In the genomic region with DNA sequence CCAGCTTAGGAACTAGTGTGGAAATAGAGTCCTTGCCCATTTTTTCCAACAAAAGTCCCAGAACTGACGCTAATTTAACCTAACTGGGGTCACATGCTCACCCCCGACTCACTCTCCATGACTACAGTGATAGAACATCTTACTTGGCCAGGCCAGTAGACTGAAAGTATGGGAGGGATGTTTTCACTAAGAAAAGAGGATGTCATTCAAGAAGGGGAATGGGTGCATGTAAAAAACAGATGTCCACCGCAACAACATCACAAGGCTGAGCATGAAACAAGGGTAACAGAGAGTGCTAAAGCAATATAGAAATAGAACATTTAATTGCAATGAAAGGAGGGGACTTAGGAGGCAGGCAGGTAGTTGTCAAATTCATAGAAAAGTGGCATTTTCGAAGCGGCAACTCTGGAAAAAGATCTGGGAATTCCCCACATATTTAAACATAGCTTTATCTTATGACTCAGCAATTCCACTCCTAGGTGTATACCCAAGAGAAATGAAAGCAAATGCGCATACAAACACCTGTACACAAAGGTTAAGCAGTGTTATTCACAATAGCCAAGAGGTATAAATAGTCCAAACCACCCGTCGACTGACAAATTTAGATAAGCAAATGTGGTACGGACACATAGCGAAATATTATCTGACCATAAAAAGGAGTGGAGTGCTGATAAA, we compare ENCODE assay signal across 9 cellular contexts. TPM values are rescaled to one million over a fixed set of nuclear protein-coding genes. Genes with fewer than 3 reads are reported as not detected.
DNase-seq lines count a peak whose midpoint lies in the region; ATAC-seq and TF ChIP-seq lines count a peak whose summit lies in the region.
"Had no signal": no experiment of that assay in that cellular context is flagged by ENCODE, and none has a peak within 500 bp of the region (broad histone marks: within the 10 kb centered on the region; RNA-seq: fewer than 3 reads in every experiment).

No MANE protein-coding gene starts in this region.

- peak; percentile 56 for ATAC-seq in GM18505 (IDR thresholded peaks at IDR 0.05; ENCODE audit: unreplicated experiment)
- ATAC-seq in GM21529 (IDR thresholded peaks at IDR 0.05; ENCODE audit: unreplicated experiment) = peak; percentile 64
- ATAC-seq in HG03354 (IDR thresholded peaks at IDR 0.05; ENCODE audit: poor library complexity, severe bottlenecking, unreplicated experiment) = peak; percentile 67
- ATAC-seq in right cardiac atrium = no peak

- no peak for TF ChIP-seq POLR2A in GM18505 (IDR thresholded peaks at IDR 0.05; ENCODE audit: borderline replicate concordance, extremely low read depth, insufficient read depth, insufficient read length)

- no peaks in the 10 kb centered on the region for H3K27me3 ChIP-seq in right cardiac atrium (ENCODE audit: control insufficient read depth, insufficient read depth)

- CTCF ChIA-PET in RWPE1 (lab: Yijun Ruan, JAX) = no interaction called here
- CTCF ChIA-PET in activated naive CD4-positive, alpha-beta T cell treated with anti-CD3 and anti-CD28 coated beads for 36 hours (lab: Charles Lee) = no interaction called here

- H3K4me3 ChIP-seq in right cardiac atrium (ENCODE audit: low read length) = no peak overlapping the region

- no peaks in the 10 kb centered on the region for H3K9me3 ChIP-seq in right cardiac atrium (ENCODE audit: control insufficient read depth, low read length)

- no peaks in the 10 kb centered on the region for H3K9me3 Mint-ChIP-seq in activated naive CD4-positive, alpha-beta T cell treated with anti-CD3 and anti-CD28 coated beads for 36 hours

- no peaks in the 10 kb centered on the region for H3K4me1 ChIP-seq in right cardiac atrium (ENCODE audit: control insufficient read depth, insufficient read depth, low read length)

- no peak for TF ChIP-seq CTCF in RWPE1 (conservative IDR thresholded peaks at IDR 0.05; ENCODE audit: low read depth)

- no peak overlapping the region for H3K4me3 Mint-ChIP-seq in activated naive CD4-positive, alpha-beta T cell treated with anti-CD3 and anti-CD28 coated beads for 36 hours

- H3K27me3 Mint-ChIP-seq in activated naive CD4-positive, alpha-beta T cell treated with anti-CD3 and anti-CD28 coated beads for 36 hours (ENCODE audit: low read depth) = peaks cover 7% of the 10 kb centered on the region

- H3K4me1 Mint-ChIP-seq in activated naive CD4-positive, alpha-beta T cell treated with anti-CD3 and anti-CD28 coated beads for 36 hours (ENCODE audit: low read depth) = peaks cover 14% of the 10 kb centered on the region

- H3K36me3 Mint-ChIP-seq in activated naive CD4-positive, alpha-beta T cell treated with anti-CD3 and anti-CD28 coated beads for 36 hours (ENCODE audit: low read depth) = no peaks in the 10 kb centered on the region

- intact Hi-C loops in right cardiac atrium (cut with DNase I) = no loop called here
- intact Hi-C loops in activated naive CD4-positive, alpha-beta T cell treated with anti-CD3 and anti-CD28 coated beads for 36 hours (cut with micrococcal nuclease) = no loop called here

- 62% methylated on average over 10 of the region's 10 CpGs for WGBS in right cardiac atrium

- no peak overlapping the region for H3K27ac Mint-ChIP-seq in activated naive CD4-positive, alpha-beta T cell treated with anti-CD3 and anti-CD28 coated beads for 36 hours

- POLR2A ChIA-PET in RWPE1 (lab: Yijun Ruan, JAX; ENCODE audit: low non-redundant PET) = no interaction called here

- DNase-seq in fibroblast of peridontal ligament (ENCODE audit: extremely low read depth) (peak; percentile 29), RWPE1 (ENCODE audit: low spot score) (no peak), right cardiac atrium (no peak), substantia nigra (lab: John Stamatoyannopoulos, UW) (no peak)
- DNase-seq in activated naive CD4-positive, alpha-beta T cell treated with anti-CD3 and anti-CD28 coated beads for 36 hours = no peak
- DNase-seq: activated CD4-positive, alpha-beta T cell treated with anti-CD3 and anti-CD28 coated beads, Interleukin-2, amount 50 U/mL, for 1 hour had no signal

- H3K27ac ChIP-seq in RWPE1 (no peak overlapping the region), right cardiac atrium (ENCODE audit: low read length) (no peak overlapping the region), substantia nigra (ENCODE audit: low read depth, low read length, poor library complexity, severe bottlenecking) (no peak overlapping the region)

RNA-seq across cellular contexts. Expression of a gene that starts 41.1 kb away (rescaled TPM):
- 10 to 100 TPM; 36.6 to 49.2 (median 46.5) TPM for total RNA-seq in right cardiac atrium
- polyA plus RNA-seq in right cardiac atrium = 32.3 TPM
- total RNA-seq in activated naive CD4-positive, alpha-beta T cell treated with anti-CD3 and anti-CD28 coated beads for 36 hours = 10 to 100 TPM; 11.6 to 14.0 TPM

Comparison
In these comparisons a context has a peak if more than half of its experiments do, and no peak if none do; other contexts are left out.
1. ATAC-seq: peak in GM18505 (single experiment), GM21529 (single experiment) and HG03354 (single experiment); none in right cardiac atrium (0 of 2).